Comparison of ENCODE assay signal across 22 cellular contexts in the genomic region with DNA sequence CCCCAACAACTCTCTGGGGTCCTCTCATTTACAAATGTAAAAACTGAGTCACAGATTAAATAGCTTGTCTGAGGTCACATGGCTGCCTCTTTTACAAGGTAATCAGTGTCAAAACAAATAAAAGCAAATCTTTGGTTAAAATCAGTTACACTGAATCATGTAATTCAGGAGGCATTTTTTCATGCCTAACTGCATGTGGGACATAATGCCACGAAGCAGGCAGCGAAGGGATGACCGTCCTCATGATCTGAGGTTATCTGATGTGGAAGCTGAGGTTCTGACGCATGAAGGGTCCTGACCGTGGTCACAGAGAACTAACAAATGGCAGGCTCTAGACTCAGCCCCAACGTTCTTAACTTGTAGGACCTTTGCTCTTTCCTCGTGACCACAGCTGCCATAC.
"Had no signal": no experiment of that assay in that cellular context is flagged by ENCODE, and none has a peak within 500 bp of the region (broad histone marks: within the 10 kb centered on the region; RNA-seq: fewer than 3 reads in every experiment).

No MANE protein-coding gene starts in this region.

- H3K4me2 ChIP-seq: SK-N-SH had no signal

- H3K27me3 ChIP-seq: adrenal gland, heart right ventricle, left lung, neutrophil had no signal

- H3K9me2 ChIP-seq: SK-N-SH had no signal

- H3K4me3 Mint-ChIP-seq: activated CD4-positive, alpha-beta memory T cell treated with anti-CD3 and anti-CD28 coated beads for 36 hours; activated T-cell treated with anti-CD3 and anti-CD28 coated beads, Interleukin-2, amount 50 U/mL, for 24 hours; naive thymus-derived CD8-positive, alpha-beta T cell had no signal

- H3K36me3 ChIP-seq: neutrophil had no signal

- H3K9ac ChIP-seq: SK-N-SH had no signal

- ATAC-seq: esophagus mucosa; left lung; mucosa of descending colon; naive thymus-derived CD8-positive, alpha-beta T cell had no signal

- H3K9me3 Mint-ChIP-seq: activated CD4-positive, alpha-beta memory T cell treated with anti-CD3 and anti-CD28 coated beads for 36 hours; activated T-cell treated with anti-CD3 and anti-CD28 coated beads, Interleukin-2, amount 50 U/mL, for 24 hours; naive thymus-derived CD8-positive, alpha-beta T cell had no signal

- H3K4me3 ChIP-seq: adrenal gland, heart right ventricle, left lung, mucosa of descending colon, skin epidermis had no signal

- H3K9me3 ChIP-seq: adrenal gland, heart right ventricle, mucosa of descending colon, neutrophil, SK-N-SH had no signal

- H3K27me3 Mint-ChIP-seq: activated CD4-positive, alpha-beta memory T cell treated with anti-CD3 and anti-CD28 coated beads for 36 hours had no signal

- H3K27ac ChIP-seq: adrenal gland, left lung, neutrophil had no signal

- H3K27ac Mint-ChIP-seq: activated CD4-positive, alpha-beta memory T cell treated with anti-CD3 and anti-CD28 coated beads for 36 hours; activated T-cell treated with anti-CD3 and anti-CD28 coated beads, Interleukin-2, amount 50 U/mL, for 24 hours; naive thymus-derived CD8-positive, alpha-beta T cell had no signal

- DNase-seq: activated CD4-positive, alpha-beta memory T cell treated with anti-CD3 and anti-CD28 coated beads for 36 hours; activated CD4-positive, alpha-beta T cell treated with anti-CD3 and anti-CD28 coated beads for 1 hour; activated effector memory CD4-positive, alpha-beta T cell treated with Interleukin-2 at 50 U/mL for 16 hours; activated naive CD4-positive, alpha-beta T cell treated with anti-CD3 and anti-CD28 coated beads, Interleukin-2, amount 50 U/mL, for 16 hours; activated T-cell treated with anti-CD3 and anti-CD28 coated beads, Interleukin-2, amount 50 U/mL, for 24 hours; adrenal gland; caudate nucleus; heart right ventricle; islet precursor cell; left lung; mucosa of descending colon; naive thymus-derived CD8-positive, alpha-beta T cell; retina; SK-N-SH; stimulated activated CD4-positive, alpha-beta T cell treated with anti-CD3 and anti-CD28 coated beads, Interleukin-4, amount 100 ng/mL, for 4 hours; stimulated activated CD8-positive, alpha-beta memory T cell treated with anti-CD3 and anti-CD28 coated beads, Interleukin-4, amount 100 ng/mL, for 48 hours; stimulated activated naive CD4-positive, alpha-beta T cell treated with Interleukin-2 at 50 U/mL for 16 hours; T-helper 1 cell; T1000 had no signal

- H3K4me1 Mint-ChIP-seq: naive thymus-derived CD8-positive, alpha-beta T cell had no signal
